In the genomic region with DNA sequence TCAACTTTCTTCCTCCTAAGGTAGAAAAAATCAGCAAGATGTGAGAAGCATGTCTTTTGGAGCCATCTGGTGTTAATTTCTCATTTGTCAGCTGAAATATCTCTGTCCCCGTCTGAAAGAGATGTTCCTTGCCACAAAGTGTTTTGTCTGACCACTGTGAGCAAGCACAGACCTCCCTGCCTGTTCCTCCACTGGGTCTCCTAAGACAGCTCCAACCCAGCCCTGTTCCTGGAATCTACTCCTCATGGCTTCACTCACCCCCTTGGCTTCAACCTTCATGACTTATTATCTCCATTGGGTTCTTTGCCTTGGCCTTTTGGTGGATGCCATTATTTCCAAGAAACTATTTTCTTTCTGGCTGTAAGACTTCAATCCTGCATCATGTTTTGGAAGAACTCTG, we compare ENCODE assay signal across 21 cellular contexts.
"Had no signal": no experiment of that assay in that cellular context is flagged by ENCODE, and none has a peak within 500 bp of the region (broad histone marks: within the 10 kb centered on the region; RNA-seq: fewer than 3 reads in every experiment).

No MANE protein-coding gene starts in this region.

- H3K27me3 ChIP-seq: MG63 had no signal

- H3K36me3 ChIP-seq: MG63 had no signal

- FAIRE-seq: HepG2 had no signal

- H3K27ac ChIP-seq: RWPE1, SK-N-MC had no signal

- H3K4me3 ChIP-seq: MG63, SK-N-MC had no signal

- ATAC-seq: HepG2, Panc1 had no signal

- DNase-seq: IMR-90, Karpas-422, KG1, MG63, NCI-H1092, NCI-H1105 treated with DMSO at 0.1 percent for 48 hours, NCI-H1417 treated with DMSO at 0.1 percent for 48 hours, NCI-H146, NCI-H1694 treated with DMSO at 0.1 percent for 48 hours, NCI-H1930, NCI-H2081, NCI-H2107, NCI-H2227 treated with DMSO at 0.1 percent for 48 hours, NCI-H524, NCI-H526 treated with DMSO at 0.1 percent for 48 hours, NCI-H748 treated with DMSO at 0.1 percent for 48 hours, SHP77 had no signal
